ENCODE assay signal across 8 cellular contexts in the genomic region with DNA sequence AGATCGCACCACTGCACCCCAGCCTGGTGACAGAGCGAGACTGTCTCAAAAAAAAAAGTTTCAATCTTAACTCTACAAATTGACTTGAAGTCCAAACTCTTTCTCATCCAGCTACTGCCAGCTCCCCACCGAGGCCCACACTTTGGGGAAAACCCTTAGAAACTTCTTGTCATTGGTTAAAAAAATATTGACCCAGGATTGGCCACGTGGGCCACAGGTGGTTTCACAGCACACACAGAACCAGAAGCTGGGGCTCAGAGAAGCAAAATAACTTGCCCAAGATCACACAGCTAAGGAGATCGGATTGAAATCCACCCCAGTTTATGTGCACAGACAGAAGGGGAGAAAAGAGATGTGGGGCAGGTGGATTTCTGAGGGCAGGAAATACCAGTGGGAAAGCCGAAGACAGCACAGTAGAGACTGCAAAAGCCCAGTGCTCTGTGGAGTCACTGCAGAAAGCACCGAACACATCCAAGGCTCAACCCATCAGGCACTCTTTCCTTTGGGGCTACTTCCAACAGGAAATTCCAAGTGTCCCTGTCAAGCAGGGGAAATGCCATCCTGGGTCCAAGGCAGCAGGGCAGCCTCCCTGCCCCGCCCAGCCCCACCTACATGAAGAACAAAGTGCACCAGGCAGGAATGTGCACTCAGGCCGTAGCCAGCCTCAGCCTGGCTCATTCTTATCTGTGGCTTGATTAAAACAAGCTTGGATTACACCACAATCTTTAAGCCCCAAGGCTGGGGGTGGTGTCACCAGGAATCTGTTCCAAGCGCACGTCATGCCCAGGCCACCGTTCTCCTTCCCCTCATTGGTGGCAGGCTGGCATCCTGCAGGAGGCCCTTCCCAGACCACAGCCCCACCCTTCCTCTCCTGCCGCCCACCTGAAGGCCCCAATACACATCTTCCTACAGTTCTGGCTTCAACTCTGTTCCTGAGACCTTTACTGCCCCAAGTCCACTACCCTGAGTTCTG.
A peak's percentile ranks its signal among the peaks of the same experiment; 100 is the strongest.
DNase-seq lines count a peak whose midpoint lies in the region; ATAC-seq and TF ChIP-seq lines count a peak whose summit lies in the region.

No MANE protein-coding gene starts in this region.

- H3K4me3 ChIP-seq in AG09309 (ENCODE audit: control insufficient read depth, low read depth, low read length) (no peak overlapping the region), mucosa of descending colon (no peak overlapping the region)

- no peaks in the 10 kb centered on the region for H3K9me3 ChIP-seq in mucosa of descending colon

- H3K4me1 ChIP-seq in mucosa of descending colon (ENCODE audit: low read depth), result peaks cover 84% of the 10 kb centered on the region

- peak overlapping the region; percentile 20 for H3K27ac ChIP-seq in caudate nucleus (ENCODE audit: low read depth, low read length)

- ATAC-seq in mucosa of descending colon, result peak; percentile 84

- intact Hi-C loops in mucosa of descending colon (cut with DNase I, micrococcal nuclease), result no loop called here

- TF ChIP-seq CTCF in AG09309 (IDR thresholded peaks at IDR 0.05; ENCODE audit: control insufficient read depth, insufficient read depth, low read depth, low read length, missing control alignments) (no peak), mucosa of descending colon (IDR thresholded peaks at IDR 0.05) (no peak)

- no peaks in the 10 kb centered on the region for H3K36me3 ChIP-seq in mucosa of descending colon (ENCODE audit: low read depth)

- DNase-seq in AG09309 (ENCODE audit: low read depth) (peak; percentile 77), HuH-7.5 (ENCODE audit: low spot score) (peak; percentile 70), caudate nucleus (lab: John Stamatoyannopoulos, UW) (no peak), mucosa of descending colon (peak; percentile 88 to 92 (median 90)), SK-N-DZ (ENCODE audit: low spot score) (no peak), inferior parietal cortex (ENCODE audit: extremely low spot score) (no peak), medulla oblongata (ENCODE audit: extremely low spot score) (no peak)
- no peak for DNase-seq in NK-92 treated with Interleukin-12 subunit alpha and Interleukin-12 subunit beta, amount 100 ng/mL, for 24 hours (lab: John Stamatoyannopoulos, UW)

Comparison
In these comparisons a context has a peak if more than half of its experiments do, and no peak if none do; other contexts are left out.
1. DNase-seq: peak in AG09309 (single experiment), HuH-7.5 (single experiment) and mucosa of descending colon (3 of 3); none in caudate nucleus (0 of 61), NK-92 treated with Interleukin-12 subunit alpha and Interleukin-12 subunit beta, amount 100 ng/mL, for 24 hours (single experiment), SK-N-DZ (single experiment), inferior parietal cortex (single experiment) and medulla oblongata (single experiment).